Comparison of ENCODE assay signal across 8 cellular contexts in genomic region chr3:124688580-124689454, GRCh38.
DNase-seq lines count a peak whose midpoint lies in the region; ATAC-seq and FAIRE-seq lines count a peak whose summit lies in the region.

No MANE protein-coding gene starts in this region.

- ATAC-seq in HG03175 (IDR thresholded peaks at IDR 0.05; ENCODE audit: unreplicated experiment) = peak; percentile 75
- no peak for ATAC-seq in GM21723 (IDR thresholded peaks at IDR 0.05; ENCODE audit: unreplicated experiment)

- peak; percentile 66 for FAIRE-seq in endometrium (lab: Jason Lieb, UNC)

- DNase-seq in DMS153 treated with DMSO at 0.1 percent for 48 hours (lab: John Stamatoyannopoulos, UW; ENCODE audit: unreplicated experiment) (peak; percentile 59), NOMO-1 (lab: John Stamatoyannopoulos, UW; ENCODE audit: unreplicated experiment in 2 of 2) (peak; percentile 23 to 61), middle frontal gyrus (ENCODE audit: extremely low spot score, low spot score) (peak; percentile 45)
- DNase-seq in activated CD8-positive, alpha-beta memory T cell treated with anti-CD3 and anti-CD28 coated beads for 4 hours (ENCODE audit: low read depth in 2 of 2) = peak; percentile 23 to 49
- peak; percentile 57 for DNase-seq in stimulated activated CD8-positive, alpha-beta memory T cell treated with anti-CD3 and anti-CD28 coated beads, Interleukin-4, amount 100 ng/mL, for 24 hours (ENCODE audit: low read depth)
